28 cellular contexts compared by ENCODE assay signal in genomic region chr12:79680051-79680450, GRCh38.
"Had no signal": no experiment of that assay in that cellular context is flagged by ENCODE, and none has a peak within 500 bp of the region (broad histone marks: within the 10 kb centered on the region; RNA-seq: fewer than 3 reads in every experiment).

No MANE protein-coding gene starts in this region.

- H3K9me3 Mint-ChIP-seq: activated naive CD4-positive, alpha-beta T cell treated with anti-CD3 and anti-CD28 coated beads, Interleukin-2, amount 50 U/mL, for 72 hours; activated T-cell treated with anti-CD3 and anti-CD28 coated beads, Interleukin-2, amount 50 U/mL, for 72 hours; naive thymus-derived CD4-positive, alpha-beta T cell; stimulated activated effector memory CD8-positive, alpha-beta T cell treated with anti-CD3 and anti-CD28 coated beads, Interleukin-12 subunit alpha, Interleukin-12 subunit beta, amount 100 ng/mL, for 72 hours; stimulated activated naive CD8-positive, alpha-beta T cell treated with anti-CD3 and anti-CD28 coated beads, Interleukin-15, Interleukin-2, amounts not matched to agents 100 ng/mL and 50 ng/mL, for 24 hours had no signal

- H3K4me1 Mint-ChIP-seq: activated CD4-positive, alpha-beta T cell treated with anti-CD3 and anti-CD28 coated beads for 36 hours; naive thymus-derived CD4-positive, alpha-beta T cell; stimulated activated effector memory CD8-positive, alpha-beta T cell treated with anti-CD3 and anti-CD28 coated beads, Interleukin-12 subunit alpha, Interleukin-12 subunit beta, amount 100 ng/mL, for 72 hours had no signal

- H3K4me1 ChIP-seq: gastrocnemius medialis had no signal

- ATAC-seq: activated CD4-positive, alpha-beta T cell treated with anti-CD3 and anti-CD28 coated beads for 36 hours; activated naive CD4-positive, alpha-beta T cell treated with anti-CD3 and anti-CD28 coated beads, Interleukin-2, amount 50 U/mL, for 72 hours; activated T-cell treated with anti-CD3 and anti-CD28 coated beads, Interleukin-2, amount 50 U/mL, for 72 hours; gastrocnemius medialis; left ventricle myocardium superior; naive thymus-derived CD4-positive, alpha-beta T cell; pancreas; stimulated activated effector memory CD8-positive, alpha-beta T cell treated with anti-CD3 and anti-CD28 coated beads, Interleukin-12 subunit alpha, Interleukin-12 subunit beta, amount 100 ng/mL, for 72 hours; upper lobe of right lung had no signal

- H3K27ac ChIP-seq: breast epithelium, epithelial cell of prostate, gastrocnemius medialis, pancreas, prostate gland, sigmoid colon, thoracic aorta, upper lobe of right lung had no signal

- DNase-seq: activated CD4-positive, alpha-beta T cell treated with anti-CD3 and anti-CD28 coated beads for 36 hours; activated CD4-positive, alpha-beta T cell treated with anti-CD3 and anti-CD28 coated beads, Interleukin-2, amount 50 U/mL, for 4 hours; activated CD4-positive, CD25-positive, alpha-beta regulatory T cell; activated naive CD4-positive, alpha-beta T cell; activated T-cell treated with anti-CD3 and anti-CD28 coated beads for 4 hours; activated T-cell treated with anti-CD3 and anti-CD28 coated beads, Interleukin-2, amount 50 U/mL, for 72 hours; central memory CD4-positive, alpha-beta T cell; dermis blood vessel endothelial cell; effector CD4-positive, alpha-beta T cell; gastrocnemius medialis; glutamatergic neuron; left ventricle myocardium superior; naive thymus-derived CD4-positive, alpha-beta T cell; nucleus accumbens; pancreas; retina; sigmoid colon; small intestine; stimulated activated CD4-positive, alpha-beta T cell treated with anti-CD3 and anti-CD28 coated beads, Interleukin-4, amount 100 ng/mL, for 24 hours; upper lobe of right lung had no signal

- H3K9me3 ChIP-seq: breast epithelium, gastrocnemius medialis, pancreas, prostate gland, sigmoid colon, thoracic aorta, upper lobe of right lung had no signal

- H3K4me3 Mint-ChIP-seq: activated CD4-positive, alpha-beta T cell treated with anti-CD3 and anti-CD28 coated beads for 36 hours; activated T-cell treated with anti-CD3 and anti-CD28 coated beads, Interleukin-2, amount 50 U/mL, for 72 hours; mesothelial cell of epicardium; naive thymus-derived CD4-positive, alpha-beta T cell; stimulated activated effector memory CD8-positive, alpha-beta T cell treated with anti-CD3 and anti-CD28 coated beads, Interleukin-12 subunit alpha, Interleukin-12 subunit beta, amount 100 ng/mL, for 72 hours; stimulated activated naive CD8-positive, alpha-beta T cell treated with anti-CD3 and anti-CD28 coated beads, Interleukin-15, Interleukin-2, amounts not matched to agents 100 ng/mL and 50 ng/mL, for 24 hours had no signal

- H3K27ac Mint-ChIP-seq: activated CD4-positive, alpha-beta T cell treated with anti-CD3 and anti-CD28 coated beads for 36 hours; activated naive CD4-positive, alpha-beta T cell treated with anti-CD3 and anti-CD28 coated beads, Interleukin-2, amount 50 U/mL, for 72 hours; activated T-cell treated with anti-CD3 and anti-CD28 coated beads, Interleukin-2, amount 50 U/mL, for 72 hours; naive thymus-derived CD4-positive, alpha-beta T cell; stimulated activated effector memory CD8-positive, alpha-beta T cell treated with anti-CD3 and anti-CD28 coated beads, Interleukin-12 subunit alpha, Interleukin-12 subunit beta, amount 100 ng/mL, for 72 hours; stimulated activated naive CD8-positive, alpha-beta T cell treated with anti-CD3 and anti-CD28 coated beads, Interleukin-15, Interleukin-2, amounts not matched to agents 100 ng/mL and 50 ng/mL, for 24 hours had no signal

- H3K36me3 Mint-ChIP-seq: activated naive CD4-positive, alpha-beta T cell treated with anti-CD3 and anti-CD28 coated beads, Interleukin-2, amount 50 U/mL, for 72 hours; naive thymus-derived CD4-positive, alpha-beta T cell; stimulated activated effector memory CD8-positive, alpha-beta T cell treated with anti-CD3 and anti-CD28 coated beads, Interleukin-12 subunit alpha, Interleukin-12 subunit beta, amount 100 ng/mL, for 72 hours had no signal

- H3K27me3 ChIP-seq: breast epithelium, gastrocnemius medialis, pancreas, sigmoid colon, upper lobe of right lung had no signal

- H3K4me3 ChIP-seq: breast epithelium, gastrocnemius medialis, pancreas, prostate gland, sigmoid colon, thoracic aorta, upper lobe of right lung had no signal

- H3K36me3 ChIP-seq: breast epithelium, gastrocnemius medialis, pancreas, prostate gland, sigmoid colon, thoracic aorta, upper lobe of right lung had no signal
